12 cellular contexts compared by ENCODE assay signal in genomic region chr6:111540971-111541719, GRCh38. TPM values are rescaled to one million over a fixed set of nuclear protein-coding genes. Genes with fewer than 3 reads are reported as not detected.
DNase-seq lines count a peak whose midpoint lies in the region; ATAC-seq, FAIRE-seq and TF ChIP-seq lines count a peak whose summit lies in the region.
"Had no signal": no experiment of that assay in that cellular context is flagged by ENCODE, and none has a peak within 500 bp of the region (broad histone marks: within the 10 kb centered on the region; RNA-seq: fewer than 3 reads in every experiment).

No MANE protein-coding gene starts in this region.

- no peak overlapping the region for H3K9ac ChIP-seq in K562 (ENCODE audit: insufficient read depth in 1 of 2, low read depth in 2 of 2, low read length in 2 of 2)
- H3K9ac ChIP-seq: BLaER1 treated with 17β-estradiol and CSF1 and Interleukin-3, amounts not matched to agents 10 nM and 100 nM had no signal

- no peak for ATAC-seq in K562
- no peak for ATAC-seq in HG02973 (IDR thresholded peaks at IDR 0.05; ENCODE audit: unreplicated experiment)
- no peak for ATAC-seq in HG02678 (IDR thresholded peaks at IDR 0.05; ENCODE audit: unreplicated experiment)
- no peak for ATAC-seq in GM21619 (IDR thresholded peaks at IDR 0.05; ENCODE audit: unreplicated experiment)
- ATAC-seq: T-helper 17 cell had no signal

- DNase-seq in BE2C (no peak), NCI-H1092 treated with DMSO at 0.1 percent for 48 hours (lab: John Stamatoyannopoulos, UW) (peak; percentile 78), K562 (ENCODE audit: extremely low read depth in 1 of 4, low spot score in 3 of 4) (no peak), lung microvascular endothelial cell (ENCODE audit: low read depth in 2 of 2) (peak; percentile 60 to 67), Peyer's patch (no peak)
- DNase-seq: esophagus squamous epithelium, retina, T-helper 17 cell had no signal

- H3K9me1 ChIP-seq in K562 (ENCODE audit: control insufficient read depth, insufficient read depth, low read length), result no peaks in the 10 kb centered on the region

- H3K27ac ChIP-seq in K562 (ENCODE audit: extremely low read depth, low read depth, low read length), result no peak overlapping the region
- H3K27ac ChIP-seq in Peyer's patch, result peak overlapping the region in 1 of 4 donors; percentile 12
- H3K27ac ChIP-seq: BLaER1 treated with 17β-estradiol and CSF1 and Interleukin-3, amounts not matched to agents 10 nM and 100 nM had no signal

- H3K36me3 ChIP-seq in BE2C (no peaks in the 10 kb centered on the region), K562 (ENCODE audit: control insufficient read depth, insufficient read depth, low read length) (no peaks in the 10 kb centered on the region), Peyer's patch (no peaks in the 10 kb centered on the region)
- H3K36me3 ChIP-seq: esophagus squamous epithelium had no signal

- BruUV-seq in K562 (replicated peaks; lab: Mats Ljungman, UMichigan), result no TSS peak

- H2AFZ ChIP-seq in K562 (ENCODE audit: low read depth, low read length), result 0 out of 2 replicates have a peak overlapping the region, but pooled peaks have one; percentile 7

- 42% methylated on average over 9 of the region's 9 CpGs for WGBS in K562 (ENCODE audit: insufficient coverage, low coverage, missing lambda C conversion rate)

- peak; percentile 56 for FAIRE-seq in K562 (lab: Jason Lieb, UNC)

- intact Hi-C loops in K562 (cut with micrococcal nuclease), result no loop called here

- no peak for TF ChIP-seq RAD21 in K562 (CRISPR knock-in tag; conservative IDR thresholded peaks at IDR 0.05 in 1 of 2, IDR thresholded peaks at IDR 0.05 in 1 of 2)

- no peak for TF ChIP-seq POLR2A in K562 (conservative IDR thresholded peaks at IDR 0.05)
- TF ChIP-seq POLR2A in Peyer's patch (IDR thresholded peaks at IDR 0.05), result no peak

- no peaks in the 10 kb centered on the region for H4K20me1 ChIP-seq in K562 (replicated peaks; ENCODE audit: control insufficient read depth, insufficient read depth, low read length)

- POLR2A ChIA-PET in K562 (lab: Yijun Ruan, JAX), result interaction anchor here (0.6 to 2.1 kb wide), 3 partner anchors 9 to 16 kb away, joined by 3 to 9 read pairs (median 5); no protein-coding TSS in a partner anchor

- no peak overlapping the region for H3K4me2 ChIP-seq in K562 (ENCODE audit: insufficient read depth, low read length)
- H3K4me2 ChIP-seq: BLaER1 treated with 17β-estradiol and CSF1 and Interleukin-3, amounts not matched to agents 10 nM and 100 nM had no signal

- H3K9me3 ChIP-seq in BE2C (no peaks in the 10 kb centered on the region), K562 (replicated peaks; ENCODE audit: control insufficient read depth, insufficient read depth, low read depth, low read length) (no peaks in the 10 kb centered on the region), Peyer's patch (no peaks in the 10 kb centered on the region)
- H3K9me3 ChIP-seq: esophagus squamous epithelium had no signal

- H3K4me1 ChIP-seq in BE2C (peaks cover 9% of the 10 kb centered on the region), K562 (replicated peaks in 1 of 2; ENCODE audit: control insufficient read depth in 2 of 2, insufficient read depth in 2 of 2, low read length in 2 of 2) (peaks cover 0 to 6% of the 10 kb centered on the region in 2 experiments; a peak in 2 of 5 replicates), Peyer's patch (peaks cover 0 to 19% (median 8%) of the 10 kb centered on the region in 4 donors)

- CTCF ChIA-PET in K562 (lab: Yijun Ruan, JAX; ENCODE audit: low intra/inter-chr PET ratio), result no interaction called here

- in situ Hi-C loops in K562 (cut with MboI), result no loop called here

- H3K27me3 ChIP-seq in BE2C (no peaks in the 10 kb centered on the region), K562 (ENCODE audit: control insufficient read depth in 2 of 2, insufficient read depth in 2 of 2, low read length in 2 of 2) (no peaks in the 10 kb centered on the region), Peyer's patch (no peaks in the 10 kb centered on the region)
- H3K27me3 ChIP-seq: BLaER1 treated with 17β-estradiol and CSF1 and Interleukin-3, amounts not matched to agents 10 nM and 100 nM; esophagus squamous epithelium had no signal

- H3K4me3 ChIP-seq in BE2C (ENCODE audit: low read depth, low read length) (peak overlapping the region; percentile 13; the same call in 1 of the 2 replicates), K562 (no peak overlapping the region), Peyer's patch (no peak overlapping the region)
- H3K4me3 ChIP-seq: BLaER1 treated with 17β-estradiol and CSF1 and Interleukin-3, amounts not matched to agents 10 nM and 100 nM; esophagus squamous epithelium had no signal

- TF ChIP-seq EP300 in K562 (IDR thresholded peaks at IDR 0.05; ENCODE audit: low read length), result no peak

- no peak for TF ChIP-seq CTCF in BE2C (IDR thresholded peaks at IDR 0.05; ENCODE audit: low read depth, low read length)
- TF ChIP-seq CTCF in K562 (IDR thresholded peaks at IDR 0.05 in 2 of 3, conservative IDR thresholded peaks at IDR 0.05 in 1 of 3; ENCODE audit: insufficient read depth in 2 of 3, low read depth in 1 of 3, low read length in 3 of 3), result no peak
- TF ChIP-seq CTCF in Peyer's patch (IDR thresholded peaks at IDR 0.05), result no peak

- H3K79me2 ChIP-seq in K562 (ENCODE audit: control insufficient read depth, insufficient read depth, low read length), result no peaks in the 10 kb centered on the region

TF ChIP-seq in K562, 482 proteins besides CTCF, POLR2A, EP300 and RAD21 (continues in another document):
- TF ChIP-seq THAP7 (CRISPR knock-in tag; IDR thresholded peaks at IDR 0.05), result no peak
- TF ChIP-seq SAFB2 (IDR thresholded peaks at IDR 0.05; ENCODE audit: borderline replicate concordance, low read depth, low read length, severe bottlenecking), result no peak
- TF ChIP-seq SNRNP70 (optimal IDR thresholded peaks at IDR 0.05; ENCODE audit: low read depth, low read length), result no peak
- TF ChIP-seq TFE3 (CRISPR knock-in tag; IDR thresholded peaks at IDR 0.05), result peak; percentile 70
- peak; percentile 50; the same call in 1 of the 2 replicates for TF ChIP-seq RAD51 (IDR thresholded peaks at IDR 0.05; ENCODE audit: borderline replicate concordance, low read depth)
- no peak for TF ChIP-seq GABPB1 (CRISPR knock-in tag; IDR thresholded peaks at IDR 0.05)
- TF ChIP-seq SFPQ (IDR thresholded peaks at IDR 0.05; ENCODE audit: low read depth, low read length), result no peak

RNA-seq across cellular contexts. Expression of gene REV3L, which starts 58.1 kb away (rescaled TPM):
- 40.9 TPM for polyA plus RNA-seq in BE2C (2012; ENCODE audit: insufficient read depth, insufficient read length, low read depth)
- total RNA-seq in K562 (2011; cell fraction: chromatin; rRNA removed; ENCODE audit: low replicate concordance), result 20.0 and 85.9 TPM in 2 replicates
- 9.3 and 16.7 TPM in 2 replicates for total RNA-seq in K562 (2011; cell fraction: nucleolus; rRNA removed)
- total RNA-seq in K562 (2011; cell fraction: nucleoplasm; rRNA removed), result 25.5 and 35.3 TPM in 2 replicates
- total RNA-seq in K562 (2014; rRNA removed) (13.0 and 14.4 TPM in 2 replicates), K562 (2014; rRNA removed; fragmentation: Illumina TruSeq; extraction: Trizol) (22.1 and 23.5 TPM in 2 replicates), K562 (2015; rRNA removed; fragmentation: Illumina TruSeq; extraction: Trizol) (22.5 and 24.4 TPM in 2 replicates), K562 (2021) (12.1 and 16.6 TPM in 2 replicates), lung microvascular endothelial cell (17.0 and 18.8 TPM in 2 replicates), Peyer's patch (10 to 100 TPM; 20.5 to 50.3 (median 38.0) TPM)
- polyA plus RNA-seq in K562 (2011; rRNA removed) (11.7 and 16.7 TPM in 2 replicates), K562 (2014; fragmentation: Illumina TruSeq; extraction: Trizol) (10.9 and 16.8 TPM in 2 replicates), K562 (2014; fragmentation: Nextera tagmentation; extraction: Ambion mirVana) (1 to 10 TPM; 5.5 to 6.2 TPM), K562 (2014; rRNA removed) (9.1 and 11.5 TPM in 2 replicates)
- polyA plus RNA-seq in K562 (2011; cell fraction: cytosol; rRNA removed), result 3.3 and 6.2 TPM in 2 replicates
- polyA plus RNA-seq in K562 (2011; cell fraction: nucleus; rRNA removed), result 9.2 and 12.9 TPM in 2 replicates
- polyA plus RNA-seq in K562 (2012), result 7.7 and 8.1 TPM in 2 replicates
- polyA minus RNA-seq in K562 (2011; rRNA and poly(A)+ RNA removed), result 40.9 and 47.2 TPM in 2 replicates
- polyA minus RNA-seq in K562 (2011; cell fraction: cytosol; rRNA and poly(A)+ RNA removed), result 11.5 and 13.4 TPM in 2 replicates
- 28.9 and 41.9 TPM in 2 replicates for polyA minus RNA-seq in K562 (2011; cell fraction: nucleus; rRNA and poly(A)+ RNA removed)

Comparison
In these comparisons a context has a peak if more than half of its experiments do, and no peak if none do; other contexts are left out.
1. DNase-seq: peak in NCI-H1092 treated with DMSO at 0.1 percent for 48 hours (single experiment) and lung microvascular endothelial cell (2 of 2); none in BE2C (single experiment), K562 (0 of 4) and Peyer's patch (0 of 3).